In the genomic region with DNA sequence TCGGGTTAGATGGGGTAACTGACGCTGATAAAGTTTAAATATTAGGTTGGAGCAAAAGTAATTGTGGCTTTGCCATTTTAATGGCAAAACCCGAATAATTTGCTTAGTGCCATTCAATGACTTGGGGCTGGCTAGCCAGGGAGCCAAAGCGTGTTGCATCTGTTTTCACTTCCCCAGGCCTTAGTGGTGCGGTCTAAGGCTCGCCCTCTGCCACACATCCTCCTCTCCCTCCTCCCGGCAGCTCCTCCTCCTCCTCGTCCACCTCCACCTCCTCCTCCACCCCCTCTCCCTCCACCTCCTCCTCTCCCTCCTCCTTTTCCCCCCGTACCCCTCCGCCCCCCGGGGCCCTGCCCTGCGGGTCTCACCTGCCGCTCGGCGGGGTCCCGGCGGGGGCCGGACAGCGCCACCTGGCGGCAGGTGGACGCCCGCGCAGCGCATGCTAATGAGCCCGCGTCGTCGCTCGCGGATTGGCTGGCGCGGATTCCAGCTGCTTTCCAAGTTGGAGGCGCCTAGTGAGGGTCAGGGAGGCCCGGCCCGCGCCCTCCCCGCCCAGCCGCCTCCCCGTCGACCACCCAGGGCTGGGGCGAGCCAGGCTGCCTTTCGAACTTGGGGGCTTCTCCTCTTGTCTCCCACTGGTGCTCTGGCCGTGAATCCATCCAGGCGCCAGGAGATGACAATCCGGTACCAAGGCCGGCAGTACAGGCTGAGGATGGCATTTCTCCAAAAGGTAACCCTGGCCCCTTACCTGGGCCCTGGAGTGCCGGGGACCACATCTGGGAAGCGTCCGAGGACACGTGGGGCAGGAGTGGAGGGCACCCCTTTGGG, we compare ENCODE assay signal across 8 cellular contexts. TPM values are rescaled to one million over a fixed set of nuclear protein-coding genes. Genes with fewer than 3 reads are reported as not detected.
DNase-seq lines count a peak whose midpoint lies in the region; ATAC-seq, FAIRE-seq and TF ChIP-seq lines count a peak whose summit lies in the region.

No MANE protein-coding gene starts in this region.

- H3K9ac ChIP-seq in kidney (ENCODE audit: low read length in 2 of 2), result peak overlapping the region; percentile 48 to 86

- peak overlapping the region; percentile 71 for H3K4me3 Mint-ChIP-seq in WTC11

- H3K4me1 ChIP-seq in A673 (ENCODE audit: insufficient read depth, low read length, poor library complexity, severe bottlenecking) (no peaks in the 10 kb centered on the region), kidney (ENCODE audit: control insufficient read depth in 1 of 2, insufficient read depth in 1 of 2, low read depth in 1 of 2, low read length in 2 of 2) (peaks cover 4 to 7% of the 10 kb centered on the region in 2 donors)

- FAIRE-seq in kidney (lab: Jason Lieb, UNC), result no peak

- no peak overlapping the region for H3K27ac Mint-ChIP-seq in WTC11

- BruUV-seq in A673 (replicated peaks; lab: Mats Ljungman, UMichigan), result no TSS peak

- peak overlapping the region; percentile 50 for H3K4me3 ChIP-seq in A673 (ENCODE audit: low read depth, low read length, poor library complexity, severe bottlenecking)
- H3K4me3 ChIP-seq in kidney (ENCODE audit: low read length in 2 of 2), result peak overlapping the region; percentile 65 to 72

- H3K27me3 ChIP-seq in A673 (replicated peaks; ENCODE audit: insufficient read depth, low read depth, low read length, poor library complexity), result no peaks in the 10 kb centered on the region

- H3K4me1 Mint-ChIP-seq in WTC11, result peaks cover 14% of the 10 kb centered on the region

- no peak overlapping the region for H3K27ac ChIP-seq in A673 (ENCODE audit: low read depth, low read length, poor library complexity, severe bottlenecking)
- peak overlapping the region; percentile 81 to 88 for H3K27ac ChIP-seq in kidney (ENCODE audit: low read depth in 2 of 2, low read length in 2 of 2)

- CTCF ChIA-PET in A673 (lab: Charles Lee) (interaction anchor here (0.6 to 1.6 kb wide), 13 partner anchors 8 to 545 kb away, joined by 3 to 14 read pairs (median 4); no protein-coding TSS in a partner anchor), WTC11 (lab: Charles Lee) (interaction anchor here (0.6 to 2.0 kb wide), 50 partner anchors 9 to 1851 kb away, joined by 3 to 22 read pairs (median 4); partner anchors contain the start of genes GNA13 and RGS9)

- no peaks in the 10 kb centered on the region for H3K36me3 Mint-ChIP-seq in WTC11

- peak; percentile 71 for ATAC-seq in GM18867 (IDR thresholded peaks at IDR 0.05; ENCODE audit: unreplicated experiment)
- ATAC-seq in HG03097 (IDR thresholded peaks at IDR 0.05; ENCODE audit: low FRiP score, unreplicated experiment), result peak; percentile 63
- peak; percentile 96 for ATAC-seq in WTC11

- H3K36me3 ChIP-seq in A673 (ENCODE audit: insufficient read depth, low read length, poor library complexity, severe bottlenecking) (no peaks in the 10 kb centered on the region), kidney (ENCODE audit: control insufficient read depth in 1 of 2, insufficient read depth in 2 of 2, low read length in 2 of 2) (no peaks in the 10 kb centered on the region)

- peak; percentile 84 for TF ChIP-seq CTCF in A673 (conservative IDR thresholded peaks at IDR 0.05; ENCODE audit: low read depth, low read length)
- peak; percentile 97 for TF ChIP-seq CTCF in WTC11 (IDR thresholded peaks at IDR 0.05)
- TF ChIP-seq CTCF in kidney (IDR thresholded peaks at IDR 0.05; ENCODE audit: borderline replicate concordance, extremely low read depth, insufficient read depth), result peak; percentile 89

- H3K27me3 Mint-ChIP-seq in WTC11 (ENCODE audit: low read depth), result no peaks in the 10 kb centered on the region

- POLR2A ChIA-PET in A673 (lab: Charles Lee; ENCODE audit: low non-redundant PET) (no interaction called here), WTC11 (lab: Charles Lee) (interaction anchor here (0.6 to 0.8 kb wide), 2 partner anchors 11 to 327 kb away, joined by 3 read pairs; no protein-coding TSS in a partner anchor)

- DNase-seq in A673 (ENCODE audit: low spot score) (peak; percentile 77), NCI-H2171 treated with DMSO at 0.1 percent for 48 hours (lab: John Stamatoyannopoulos, UW) (peak; percentile 70), WTC11 (ENCODE audit: low spot score) (peak; percentile 83), kidney (peak; percentile 94)
- peak; percentile 77 for DNase-seq in central memory CD4-positive, alpha-beta T cell
- DNase-seq in stimulated activated CD4-positive, alpha-beta T cell treated with anti-CD3 and anti-CD28 coated beads, Interleukin-15, amount 100 ng/mL, for 24 hours, result peak; percentile 83

- intact Hi-C loops in A673 (cut with micrococcal nuclease; ENCODE audit: unreplicated experiment) (no loop called here), kidney (cut with DNase I) (no loop called here)

- no peaks in the 10 kb centered on the region for H3K9me3 Mint-ChIP-seq in WTC11

- H3K9me3 ChIP-seq in A673 (ENCODE audit: low read depth, low read length, poor library complexity, severe bottlenecking) (no peaks in the 10 kb centered on the region), kidney (ENCODE audit: control insufficient read depth in 1 of 2, low read length in 2 of 2) (no peaks in the 10 kb centered on the region)

TF ChIP-seq in WTC11, 78 proteins besides CTCF, POLR2A, EP300 and RAD21:
- TF ChIP-seq ZMAT4 (CRISPR knock-in tag; IDR thresholded peaks at IDR 0.05), result no peak
- peak; percentile 97 for TF ChIP-seq ZNF263 (CRISPR knock-in tag; IDR thresholded peaks at IDR 0.05; ENCODE audit: low read depth)
- TF ChIP-seq ZNF423 (CRISPR knock-in tag; IDR thresholded peaks at IDR 0.05), result peak; percentile 100
- TF ChIP-seq GABPB1 (CRISPR knock-in tag; IDR thresholded peaks at IDR 0.05), result peak; percentile 32; the same call in 1 of the 2 replicates
- TF ChIP-seq HMGXB4 (CRISPR knock-in tag; IDR thresholded peaks at IDR 0.05), result peak; percentile 53; the same call in 1 of the 2 replicates

RNA-seq across cellular contexts. Expression of gene RGS9, which starts 36.6 kb away (rescaled TPM):
- total RNA-seq in A673 (2021) (1.8 and 2.8 TPM in 2 replicates), WTC11 (2021) (11.3 to 17.8 TPM (median 13.3 TPM) in 3 replicates), kidney (4.2 TPM)
- polyA plus RNA-seq in kidney (ENCODE audit: insufficient read depth, low read depth, low replicate concordance), result 7.2 TPM

RNA-seq across cellular contexts. Expression of gene GNA13, which starts 44.0 kb away (rescaled TPM):
- total RNA-seq in A673 (2021), result 39.2 and 41.2 TPM in 2 replicates
- total RNA-seq in WTC11 (2021), result 48.7 to 51.4 TPM (median 48.8 TPM) in 3 replicates
- total RNA-seq in kidney, result 45.0 TPM
- polyA plus RNA-seq in kidney (ENCODE audit: insufficient read depth, low read depth, low replicate concordance), result 10.9 TPM
